12 cellular contexts compared by ENCODE assay signal in genomic region chr4:87910795-87911194, GRCh38.
DNase-seq lines count a peak whose midpoint lies in the region; ATAC-seq and TF ChIP-seq lines count a peak whose summit lies in the region.
"Had no signal": no experiment of that assay in that cellular context is flagged by ENCODE, and none has a peak within 500 bp of the region (broad histone marks: within the 10 kb centered on the region; RNA-seq: fewer than 3 reads in every experiment).

No MANE protein-coding gene starts in this region.

- H3K79me2 ChIP-seq in GM23338 (replicated peaks; ENCODE audit: insufficient read depth) (no peaks in the 10 kb centered on the region), OCI-LY3 (ENCODE audit: low read length) (no peaks in the 10 kb centered on the region), osteoblast (ENCODE audit: insufficient read depth, low read length) (no peaks in the 10 kb centered on the region)

- CTCF ChIA-PET in T-cell (lab: Charles Lee) = no interaction called here

- H3K4me3 ChIP-seq in GM23338 (no peak overlapping the region), OCI-LY3 (ENCODE audit: low read length) (no peak overlapping the region), osteoblast (ENCODE audit: insufficient read depth, low read length) (no peak overlapping the region)

- POLR2A ChIA-PET in T-cell (lab: Charles Lee) = no interaction called here

- H3K9ac ChIP-seq in OCI-LY3 (ENCODE audit: low read length) = no peak overlapping the region

- DNase-seq in GM23338 (ENCODE audit: low spot score) (peak; percentile 62), glutamatergic neuron (no peak), osteoblast (ENCODE audit: insufficient read length, low spot score, missing footprints) (no peak), CD1c-positive myeloid dendritic cell (ENCODE audit: extremely low spot score) (no peak), T-cell (no peak), pons (ENCODE audit: low spot score) (no peak)
- DNase-seq: DND-41, Kasumi-1, left colon, NCI-H526 treated with DMSO at 0.1 percent for 48 hours had no signal

- H3K4me1 ChIP-seq in GM23338 (ENCODE audit: insufficient read depth) (peaks cover 46% of the 10 kb centered on the region), OCI-LY3 (ENCODE audit: low read length) (peaks cover 16% of the 10 kb centered on the region), osteoblast (ENCODE audit: insufficient read depth, low read length) (peaks cover 3% of the 10 kb centered on the region)

- H4K20me1 ChIP-seq in GM23338 (replicated peaks; ENCODE audit: insufficient read depth) = no peaks in the 10 kb centered on the region
- H4K20me1 ChIP-seq in OCI-LY3 (ENCODE audit: insufficient read depth, low read length) = no peaks in the 10 kb centered on the region
- H4K20me1 ChIP-seq in osteoblast (ENCODE audit: insufficient read depth, low read length) = no peaks in the 10 kb centered on the region

- ATAC-seq in GM23338 (peak; percentile 83), T-cell (replicated peaks in 1 of 4) (no peak)
- ATAC-seq: left colon had no signal

- H3K27me3 Mint-ChIP-seq in GM23338 (ENCODE audit: insufficient read depth, low read depth, poor library complexity) (peaks cover 9% of the 10 kb centered on the region), glutamatergic neuron (ENCODE audit: unreplicated experiment) (no peaks in the 10 kb centered on the region), T-cell (peaks cover 11 to 19% of the 10 kb centered on the region in 2 donors)

- H3K9me3 Mint-ChIP-seq in GM23338 (peaks cover 5% of the 10 kb centered on the region; the same call in 1 of the 3 replicates), glutamatergic neuron (ENCODE audit: unreplicated experiment) (no peaks in the 10 kb centered on the region), T-cell (no peaks in the 10 kb centered on the region)

- H3K9me3 ChIP-seq in OCI-LY3 (ENCODE audit: insufficient read depth, low read length) (no peaks in the 10 kb centered on the region), osteoblast (ENCODE audit: low read depth, low read length) (no peaks in the 10 kb centered on the region)

- H3K27ac ChIP-seq in GM23338 (ENCODE audit: low read depth) (peak overlapping the region; percentile 27), OCI-LY3 (ENCODE audit: low read length) (no peak overlapping the region), osteoblast (ENCODE audit: low read depth, low read length) (no peak overlapping the region)
- H3K27ac ChIP-seq: HL-60 had no signal

- TF ChIP-seq CTCF in GM23338 (conservative IDR thresholded peaks at IDR 0.05; ENCODE audit: low read depth in 2 of 2) (no peak), OCI-LY3 (IDR thresholded peaks at IDR 0.05; ENCODE audit: low read depth, low read length) (no peak), glutamatergic neuron (IDR thresholded peaks at IDR 0.05; ENCODE audit: partially characterized antibody, unreplicated experiment) (no peak), osteoblast (IDR thresholded peaks at IDR 0.05; ENCODE audit: extremely low read depth, low read depth, low read length) (no peak)

- H3K4me2 ChIP-seq in GM23338 (peak overlapping the region; percentile 35; the same call in 1 of the 2 replicates), OCI-LY3 (ENCODE audit: low read length) (no peak overlapping the region), osteoblast (ENCODE audit: insufficient read depth, low read length) (no peak overlapping the region)

- no peaks in the 10 kb centered on the region for H3F3A ChIP-seq in GM23338 (replicated peaks; ENCODE audit: low read depth)

- H3K4me1 Mint-ChIP-seq in GM23338 (peaks cover 47% of the 10 kb centered on the region), glutamatergic neuron (ENCODE audit: low read depth, unreplicated experiment) (peaks cover 4% of the 10 kb centered on the region), T-cell (no peaks in the 10 kb centered on the region)

- H3K27ac Mint-ChIP-seq in GM23338 (no peak overlapping the region), glutamatergic neuron (ENCODE audit: unreplicated experiment) (peak overlapping the region; percentile 35), T-cell (no peak overlapping the region)

- H3K36me3 ChIP-seq in GM23338 (ENCODE audit: insufficient read depth) = no peaks in the 10 kb centered on the region
- no peaks in the 10 kb centered on the region for H3K36me3 ChIP-seq in OCI-LY3 (replicated peaks; ENCODE audit: low read depth, low read length)
- no peaks in the 10 kb centered on the region for H3K36me3 ChIP-seq in osteoblast (ENCODE audit: insufficient read depth, low read length)

- no peaks in the 10 kb centered on the region for H3K9me2 ChIP-seq in GM23338 (ENCODE audit: insufficient read depth)

- no peaks in the 10 kb centered on the region for H3K27me3 ChIP-seq in GM23338 (ENCODE audit: insufficient read depth)
- H3K27me3 ChIP-seq in OCI-LY3 (ENCODE audit: low read depth, low read length) = 0 out of 2 replicates have a peak, but pooled peaks cover 3% of the 10 kb centered on the region
- peaks cover 9% of the 10 kb centered on the region for H3K27me3 ChIP-seq in osteoblast (ENCODE audit: insufficient read depth, low read length)

- H2AFZ ChIP-seq in GM23338 (no peak overlapping the region), OCI-LY3 (ENCODE audit: low read depth, low read length) (peak overlapping the region; percentile 50), osteoblast (ENCODE audit: low read length) (peak overlapping the region; percentile 6)

- H3K36me3 Mint-ChIP-seq in GM23338 (ENCODE audit: low read depth) = peaks cover 6% of the 10 kb centered on the region
- H3K36me3 Mint-ChIP-seq in glutamatergic neuron (ENCODE audit: unreplicated experiment) = peaks cover 3% of the 10 kb centered on the region
- H3K36me3 Mint-ChIP-seq in T-cell = no peaks in the 10 kb centered on the region

- H3K4me3 Mint-ChIP-seq in GM23338 = no peak overlapping the region
- no peak overlapping the region for H3K4me3 Mint-ChIP-seq in glutamatergic neuron (ENCODE audit: unreplicated experiment)
- no peak overlapping the region for H3K4me3 Mint-ChIP-seq in T-cell

TF ChIP-seq in GM23338, 12 proteins besides CTCF, POLR2A, EP300 and RAD21:
- TF ChIP-seq ETS1 (IDR thresholded peaks at IDR 0.05) = no peak
- TF ChIP-seq CREB1 (CRISPR knock-in tag; IDR thresholded peaks at IDR 0.05; ENCODE audit: low read depth) = 0 out of 2 replicates have a peak, but pooled peaks have one; percentile 25
- no peak for TF ChIP-seq STAT1 (IDR thresholded peaks at IDR 0.05; ENCODE audit: unreplicated experiment)
- TF ChIP-seq NANOG (IDR thresholded peaks at IDR 0.05; ENCODE audit: borderline replicate concordance) = no peak
- no peak for TF ChIP-seq EZH2phosphoT487 (IDR thresholded peaks at IDR 0.05; ENCODE audit: unreplicated experiment)
- no peak for TF ChIP-seq REST (IDR thresholded peaks at IDR 0.05; ENCODE audit: unreplicated experiment)
